ENCODE assay signal across 12 cellular contexts in the genomic region with DNA sequence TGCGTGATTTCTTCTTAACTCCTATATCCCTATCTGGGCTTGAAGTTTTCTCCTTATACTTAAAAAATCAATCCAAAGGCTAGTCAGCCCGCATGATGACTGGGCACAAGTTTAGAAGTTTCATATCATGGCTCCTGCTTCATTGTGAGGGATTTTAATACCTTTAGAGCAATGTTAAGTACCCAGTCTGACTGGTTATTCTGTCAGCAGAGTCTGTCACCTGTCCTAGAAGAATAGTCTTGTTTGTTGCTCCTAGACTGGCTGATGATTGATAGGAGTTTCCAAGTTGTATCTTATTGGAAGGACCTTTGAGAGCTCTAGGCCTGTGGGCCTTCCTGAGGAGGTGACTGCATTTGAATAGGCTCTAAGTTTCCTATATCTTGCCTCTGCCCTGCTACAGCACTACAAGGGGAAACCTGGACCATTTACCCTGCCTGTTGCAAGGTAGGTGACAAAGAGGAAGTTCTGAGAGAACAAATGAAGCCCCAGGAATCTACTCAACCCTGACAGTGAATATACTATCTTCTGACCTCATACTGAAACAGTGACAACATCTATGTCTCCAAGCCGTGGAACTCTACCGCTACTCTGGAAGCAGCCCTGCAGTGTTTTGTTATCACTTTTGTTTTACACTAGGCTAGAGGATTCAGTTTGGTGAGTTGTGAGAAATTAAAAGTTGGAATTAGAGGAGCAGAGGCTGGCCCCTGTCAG.
DNase-seq lines count a peak whose midpoint lies in the region; ATAC-seq and TF ChIP-seq lines count a peak whose summit lies in the region.
"Had no signal": no experiment of that assay in that cellular context is flagged by ENCODE, and none has a peak within 500 bp of the region (broad histone marks: within the 10 kb centered on the region; RNA-seq: fewer than 3 reads in every experiment).

No MANE protein-coding gene starts in this region.

- DNase-seq in activated naive CD4-positive, alpha-beta T cell treated with anti-CD3 and anti-CD28 coated beads, Interleukin-2, amount 50 U/mL, for 16 hours: no peak
- DNase-seq in NAMALWA (ENCODE audit: low spot score): no peak
- DNase-seq in heart right ventricle: no peak
- DNase-seq in HuH-7.5 (ENCODE audit: low spot score): no peak
- DNase-seq: lower lobe of right lung; stimulated activated CD4-positive, alpha-beta T cell treated with anti-CD3 and anti-CD28 coated beads, Interleukin-4, amount 100 ng/mL, for 1 hour had no signal

- peak overlapping the region; percentile 46 for H3K27ac Mint-ChIP-seq in activated naive CD4-positive, alpha-beta T cell treated with anti-CD3 and anti-CD28 coated beads, Interleukin-2, amount 50 U/mL, for 24 hours
- H3K27ac Mint-ChIP-seq in stimulated activated naive CD8-positive, alpha-beta T cell treated with anti-CD3 and anti-CD28 coated beads, Interleukin-15, Interleukin-2, amounts not matched to agents 100 ng/mL and 50 ng/mL, for 24 hours: peak overlapping the region; percentile 7

- no peaks in the 10 kb centered on the region for H3K27me3 Mint-ChIP-seq in activated naive CD4-positive, alpha-beta T cell treated with anti-CD3 and anti-CD28 coated beads, Interleukin-2, amount 50 U/mL, for 24 hours
- no peaks in the 10 kb centered on the region for H3K27me3 Mint-ChIP-seq in stimulated activated naive CD8-positive, alpha-beta T cell treated with anti-CD3 and anti-CD28 coated beads, Interleukin-15, Interleukin-2, amounts not matched to agents 100 ng/mL and 50 ng/mL, for 24 hours

- peak; percentile 95 for ATAC-seq in GM21786 (IDR thresholded peaks at IDR 0.05; ENCODE audit: unreplicated experiment)
- ATAC-seq in HG03521 (IDR thresholded peaks at IDR 0.05; ENCODE audit: unreplicated experiment): peak; percentile 90
- no peak for ATAC-seq in heart right ventricle
- ATAC-seq: Panc1 had no signal

- no peaks in the 10 kb centered on the region for H3K9me3 ChIP-seq in heart right ventricle
- H3K9me3 ChIP-seq: lower lobe of right lung had no signal

- no peak overlapping the region for H3K4me3 ChIP-seq in heart right ventricle
- H3K4me3 ChIP-seq: lower lobe of right lung had no signal

- H3K27me3 ChIP-seq in heart right ventricle: peaks cover 0 to 5% (median 0%) of the 10 kb centered on the region in 7 donors

- WGBS in heart right ventricle, 2 donors: 80 to 84% methylated on average over 4 of the region's 4 CpGs

- H3K4me1 Mint-ChIP-seq in activated naive CD4-positive, alpha-beta T cell treated with anti-CD3 and anti-CD28 coated beads, Interleukin-2, amount 50 U/mL, for 24 hours: peaks cover 58% of the 10 kb centered on the region
- peaks cover 37% of the 10 kb centered on the region for H3K4me1 Mint-ChIP-seq in stimulated activated naive CD8-positive, alpha-beta T cell treated with anti-CD3 and anti-CD28 coated beads, Interleukin-15, Interleukin-2, amounts not matched to agents 100 ng/mL and 50 ng/mL, for 24 hours (ENCODE audit: low read depth)

- no peak for TF ChIP-seq CTCF in heart right ventricle (IDR thresholded peaks at IDR 0.05)

- H3K36me3 Mint-ChIP-seq in activated naive CD4-positive, alpha-beta T cell treated with anti-CD3 and anti-CD28 coated beads, Interleukin-2, amount 50 U/mL, for 24 hours: peaks cover 15% of the 10 kb centered on the region
- H3K36me3 Mint-ChIP-seq in stimulated activated naive CD8-positive, alpha-beta T cell treated with anti-CD3 and anti-CD28 coated beads, Interleukin-15, Interleukin-2, amounts not matched to agents 100 ng/mL and 50 ng/mL, for 24 hours (ENCODE audit: low read depth): peaks cover 7% of the 10 kb centered on the region

- peaks cover 0 to 13% (median 0%) of the 10 kb centered on the region in 9 donors for H3K4me1 ChIP-seq in heart right ventricle
- H3K4me1 ChIP-seq: lower lobe of right lung had no signal

- H3K36me3 ChIP-seq in heart right ventricle: no peaks in the 10 kb centered on the region
- H3K36me3 ChIP-seq: lower lobe of right lung had no signal

- intact Hi-C loops in heart right ventricle (cut with DNase I): no loop called here

- H3K27ac ChIP-seq in heart right ventricle: no peak overlapping the region
- H3K27ac ChIP-seq: HL-60, lower lobe of right lung had no signal

- H3K9me3 Mint-ChIP-seq in activated naive CD4-positive, alpha-beta T cell treated with anti-CD3 and anti-CD28 coated beads, Interleukin-2, amount 50 U/mL, for 24 hours: no peaks in the 10 kb centered on the region
- no peaks in the 10 kb centered on the region for H3K9me3 Mint-ChIP-seq in stimulated activated naive CD8-positive, alpha-beta T cell treated with anti-CD3 and anti-CD28 coated beads, Interleukin-15, Interleukin-2, amounts not matched to agents 100 ng/mL and 50 ng/mL, for 24 hours

- no peak overlapping the region for H3K4me3 Mint-ChIP-seq in activated naive CD4-positive, alpha-beta T cell treated with anti-CD3 and anti-CD28 coated beads, Interleukin-2, amount 50 U/mL, for 24 hours
- no peak overlapping the region for H3K4me3 Mint-ChIP-seq in stimulated activated naive CD8-positive, alpha-beta T cell treated with anti-CD3 and anti-CD28 coated beads, Interleukin-15, Interleukin-2, amounts not matched to agents 100 ng/mL and 50 ng/mL, for 24 hours

Comparison
In these comparisons a context has a peak if more than half of its experiments do, and no peak if none do; other contexts are left out.
1. ATAC-seq: peak in GM21786 (single experiment) and HG03521 (single experiment); none in heart right ventricle (0 of 8).